Comparison of ENCODE assay signal across 22 cellular contexts in genomic region chr12:24175281-24175680, GRCh38.
"Had no signal": no experiment of that assay in that cellular context is flagged by ENCODE, and none has a peak within 500 bp of the region (broad histone marks: within the 10 kb centered on the region; RNA-seq: fewer than 3 reads in every experiment).

No MANE protein-coding gene starts in this region.

- ATAC-seq: naive thymus-derived CD4-positive, alpha-beta T cell; natural killer cell treated with Interleukin-12 subunit alpha and Interleukin-12 subunit beta and Interleukin-15 and Interleukin-18, amount 100 ng/mL, for 72 hours; right cardiac atrium; stimulated activated naive B cell treated with anti-CD40 and anti-IgM and Interleukin-4, amounts not matched to agents 10 μg/mL and 1 μg/mL and 100 μg/mL, for 72 hours; stimulated activated naive CD8-positive, alpha-beta T cell treated with anti-CD3 and anti-CD28 coated beads, Interleukin-15, Interleukin-2, amounts not matched to agents 100 U/mL and 50 U/mL, for 24 hours had no signal

- H3K9me3 ChIP-seq: left ventricle myocardium inferior, ovary, sigmoid colon, stomach, suprapubic skin, thoracic aorta, tibial artery, uterus had no signal

- DNase-seq: hypothalamus; immature natural killer cell; kidney; left ventricle myocardium inferior; mesendoderm; naive thymus-derived CD4-positive, alpha-beta T cell; ovary; right cardiac atrium; sigmoid colon; stimulated activated CD4-positive, alpha-beta T cell treated with anti-CD3 and anti-CD28 coated beads, Interleukin-12 subunit alpha, Interleukin-12 subunit beta, amount 100 ng/mL, for 4 hours; stimulated activated CD4-positive, alpha-beta T cell treated with anti-CD3 and anti-CD28 coated beads, Interleukin-15, amount 100 ng/mL, for 24 hours; stimulated activated CD4-positive, alpha-beta T cell treated with anti-CD3 and anti-CD28 coated beads, Interleukin-2, amount 100 ng/mL, for 24 hours; stimulated activated CD4-positive, alpha-beta T cell treated with anti-CD3 and anti-CD28 coated beads, Interleukin-4, amount 100 ng/mL, for 1 hour; stimulated activated naive B cell treated with anti-CD40 and anti-IgM and Interleukin-4, amounts not matched to agents 10 μg/mL and 1 μg/mL and 100 μg/mL, for 72 hours; stimulated activated naive CD8-positive, alpha-beta T cell treated with anti-CD3 and anti-CD28 coated beads, Interleukin-15, Interleukin-2, amounts not matched to agents 100 U/mL and 50 U/mL, for 24 hours; stomach; tibial artery; uterus had no signal

- H3K27ac ChIP-seq: left ventricle myocardium inferior, ovary, sigmoid colon, stomach, suprapubic skin, thoracic aorta, tibial artery, uterus had no signal

- H3K4me1 ChIP-seq: left ventricle myocardium inferior, stomach, suprapubic skin, uterus had no signal

- H3K36me3 ChIP-seq: left ventricle myocardium inferior, ovary, sigmoid colon, stomach, suprapubic skin, thoracic aorta, tibial artery, uterus had no signal

- H3K4me3 ChIP-seq: left ventricle myocardium inferior, lung, ovary, sigmoid colon, stomach, suprapubic skin, thoracic aorta, tibial artery, uterus had no signal

- H3K27me3 ChIP-seq: ovary, sigmoid colon, stomach, suprapubic skin, tibial artery, uterus had no signal
